Comparison of ENCODE assay signal across 35 cellular contexts in genomic region chr3:42790714-42791229, GRCh38. TPM values are rescaled to one million over a fixed set of nuclear protein-coding genes. Genes with fewer than 3 reads are reported as not detected.
DNase-seq lines count a peak whose midpoint lies in the region; ATAC-seq, FAIRE-seq and TF ChIP-seq lines count a peak whose summit lies in the region.
"Had no signal": no experiment of that assay in that cellular context is flagged by ENCODE, and none has a peak within 500 bp of the region (broad histone marks: within the 10 kb centered on the region; RNA-seq: fewer than 3 reads in every experiment).

No MANE protein-coding gene starts in this region.

- no peak for DNase-seq in T-helper 1 cell
- peak; percentile 4 for DNase-seq in NCI-H2227 treated with DMSO at 0.1 percent for 48 hours (lab: John Stamatoyannopoulos, UW)
- DNase-seq in GM12878 (ENCODE audit: low read depth, low spot score), result no peak
- DNase-seq in smooth muscle cell (lab: John Stamatoyannopoulos, UW; ENCODE audit: unreplicated experiment), result no peak
- no peak for DNase-seq in effector memory CD4-positive, alpha-beta T cell
- DNase-seq in WTC11 (ENCODE audit: low spot score), result no peak
- DNase-seq: activated CD4-positive, alpha-beta memory T cell treated with anti-CD3 and anti-CD28 coated beads for 36 hours; activated CD8-positive, alpha-beta memory T cell treated with anti-CD3 and anti-CD28 coated beads, Interleukin-2, amount 50 U/mL, for 4 hours; anterior cingulate cortex; Caco-2; central memory CD4-positive, alpha-beta T cell; DND-41; dorsolateral prefrontal cortex; HCEC 1CT; left ventricle myocardium inferior; mesendoderm; MM.1S; NCI-H187; NK-92 treated with Interleukin-12 subunit alpha and Interleukin-12 subunit beta, amount 100 ng/mL, for 24 hours; SIG-M5; stimulated activated CD4-positive, alpha-beta T cell treated with anti-CD3 and anti-CD28 coated beads, Interleukin-4, amount 100 ng/mL, for 4 hours; substantia nigra; SW 1271 had no signal

- H3K36me3 ChIP-seq in GM12878 (ENCODE audit: control insufficient read depth in 2 of 2, insufficient read depth in 2 of 2, low read length in 1 of 2) (peaks cover 0 to 8% of the 10 kb centered on the region in 2 experiments; a peak in 3 of 4 replicates), smooth muscle cell (ENCODE audit: low read depth) (peaks cover 22% of the 10 kb centered on the region)
- peaks cover 4% of the 10 kb centered on the region for H3K36me3 ChIP-seq in effector memory CD4-positive, alpha-beta T cell (ENCODE audit: control insufficient read depth, insufficient read depth, low read length)

- H3F3A ChIP-seq in smooth muscle cell (ENCODE audit: low read depth), result no peaks in the 10 kb centered on the region

- no peak overlapping the region for H3K9ac ChIP-seq in GM12878 (ENCODE audit: control insufficient read depth, insufficient read depth, low read length)
- no peak overlapping the region for H3K9ac ChIP-seq in smooth muscle cell (ENCODE audit: low read depth)
- H3K9ac ChIP-seq: BLaER1 had no signal

- in situ Hi-C loops in GM12878 (cut with MboI), result no loop called here

- H3K4me2 ChIP-seq in GM12878 (ENCODE audit: control insufficient read depth, insufficient read depth) (no peak overlapping the region), smooth muscle cell (no peak overlapping the region)
- H3K4me2 ChIP-seq: BLaER1 had no signal

- no peak overlapping the region for H3K4me3 Mint-ChIP-seq in T-helper 1 cell treated with Interleukin-12 subunit alpha and Interleukin-12 subunit beta and Interleukin-4 antibody, amounts not matched to agents 30 μg/mL and 1 μg/mL, for 36 hours
- H3K4me3 Mint-ChIP-seq in WTC11, result no peak overlapping the region
- H3K4me3 Mint-ChIP-seq: activated CD4-positive, alpha-beta memory T cell treated with anti-CD3 and anti-CD28 coated beads for 36 hours; activated naive CD4-positive, alpha-beta T cell treated with anti-CD3 and anti-CD28 coated beads, Interleukin-2, amount 50 U/mL, for 24 hours; stimulated activated memory B cell treated with anti-CD40 and anti-IgM and Interleukin-4, amounts not matched to agents 10 μg/mL and 1 μg/mL and 100 μg/mL, for 72 hours had no signal

- RAD21 ChIA-PET in GM12878 (lab: Charles Lee; ENCODE audit: unreplicated experiment), result interaction anchor here (0.6 kb wide), 1 partner anchor 11 kb away, joined by 3 read pairs; no protein-coding TSS in a partner anchor

- H3K4me3 ChIP-seq in GM12878 (no peak overlapping the region), smooth muscle cell (no peak overlapping the region)
- H3K4me3 ChIP-seq in effector memory CD4-positive, alpha-beta T cell (ENCODE audit: insufficient read depth, low read depth, low read length, poor library complexity, severe bottlenecking), result no peak overlapping the region
- H3K4me3 ChIP-seq: BLaER1, dorsolateral prefrontal cortex, left ventricle myocardium inferior, upper lobe of left lung had no signal

- H3K27ac Mint-ChIP-seq in T-helper 1 cell treated with Interleukin-12 subunit alpha and Interleukin-12 subunit beta and Interleukin-4 antibody, amounts not matched to agents 30 μg/mL and 1 μg/mL, for 36 hours, result peak overlapping the region; percentile 28
- H3K27ac Mint-ChIP-seq in WTC11, result no peak overlapping the region
- H3K27ac Mint-ChIP-seq: activated CD4-positive, alpha-beta memory T cell treated with anti-CD3 and anti-CD28 coated beads for 36 hours; activated naive CD4-positive, alpha-beta T cell treated with anti-CD3 and anti-CD28 coated beads, Interleukin-2, amount 50 U/mL, for 24 hours; activated T-helper 2 cell treated with anti-CD3 and anti-CD28 coated beads, Interferon-gamma antibody, Interleukin-2, Interleukin-4, amounts not matched to agents 10 μg/mL and 5 μg/mL and 100 μg/mL, durations not matched to agents 14 hours and 24 hours and 36 hours; stimulated activated memory B cell treated with anti-CD40 and anti-IgM and Interleukin-4, amounts not matched to agents 10 μg/mL and 1 μg/mL and 100 μg/mL, for 72 hours had no signal

- H3K36me3 Mint-ChIP-seq in T-helper 1 cell treated with Interleukin-12 subunit alpha and Interleukin-12 subunit beta and Interleukin-4 antibody, amounts not matched to agents 30 μg/mL and 1 μg/mL, for 36 hours (ENCODE audit: low read depth), result peaks cover 19% of the 10 kb centered on the region
- peaks cover 51% of the 10 kb centered on the region for H3K36me3 Mint-ChIP-seq in WTC11

- H3K9me3 ChIP-seq in GM12878 (replicated peaks; ENCODE audit: control insufficient read depth, insufficient read depth, low read length) (no peaks in the 10 kb centered on the region), smooth muscle cell (replicated peaks; ENCODE audit: low read depth) (no peaks in the 10 kb centered on the region)
- H3K9me3 ChIP-seq in effector memory CD4-positive, alpha-beta T cell (ENCODE audit: control insufficient read depth, low read length), result no peaks in the 10 kb centered on the region
- H3K9me3 ChIP-seq: BLaER1, Caco-2, left ventricle myocardium inferior, neutrophil, upper lobe of left lung had no signal

- ATAC-seq in GM12878 (peak; percentile 63), GM18502 (IDR thresholded peaks at IDR 0.05; ENCODE audit: poor library complexity, unreplicated experiment) (no peak), WTC11 (no peak)
- ATAC-seq: sciatic nerve; stimulated activated memory B cell treated with anti-CD40 and anti-IgM and Interleukin-4, amounts not matched to agents 10 μg/mL and 1 μg/mL and 100 μg/mL, for 72 hours had no signal

- no peak for FAIRE-seq in GM12878 (lab: Jason Lieb, UNC)
- FAIRE-seq: endothelial cell of umbilical vein, islet of Langerhans had no signal

- TF ChIP-seq CTCF in GM12878 (IDR thresholded peaks at IDR 0.05 in 2 of 3, conservative IDR thresholded peaks at IDR 0.05 in 1 of 3; ENCODE audit: control insufficient read depth in 2 of 3, extremely low read depth in 1 of 3, insufficient read depth in 1 of 3, low read depth in 3 of 3, low read length in 3 of 3) (no peak), smooth muscle cell (IDR thresholded peaks at IDR 0.05; ENCODE audit: borderline replicate concordance, insufficient read depth, poor library complexity, severe bottlenecking) (no peak), WTC11 (IDR thresholded peaks at IDR 0.05) (no peak)

- intact Hi-C loops in GM12878 (cut with micrococcal nuclease; ENCODE audit: unreplicated experiment), result no loop called here

- H3K79me2 ChIP-seq in GM12878 (ENCODE audit: control insufficient read depth, insufficient read depth, low read length) (peaks cover 4% of the 10 kb centered on the region), smooth muscle cell (ENCODE audit: low read depth) (peaks cover 70% of the 10 kb centered on the region)

- H3K27ac ChIP-seq in GM12878 (ENCODE audit: control insufficient read depth, insufficient read depth) (no peak overlapping the region), smooth muscle cell (ENCODE audit: low read depth) (peak overlapping the region; percentile 35)
- no peak overlapping the region for H3K27ac ChIP-seq in effector memory CD4-positive, alpha-beta T cell (ENCODE audit: insufficient read depth, low read length, poor library complexity, severe bottlenecking)
- H3K27ac ChIP-seq: BLaER1, dorsolateral prefrontal cortex, left ventricle myocardium inferior, neutrophil, upper lobe of left lung had no signal

- CTCF ChIA-PET in GM12878 (lab: Yijun Ruan, JAX), result interaction anchor here (1.1 kb wide), 1 partner anchor 49 kb away, joined by 5 read pairs; no protein-coding TSS in a partner anchor
- CTCF ChIA-PET in WTC11 (lab: Charles Lee), result interaction anchor here (1.0 to 1.8 kb wide), 2 partner anchors 9 to 40 kb away, joined by 4 read pairs; no protein-coding TSS in a partner anchor

- no peaks in the 10 kb centered on the region for H3K27me3 ChIP-seq in GM12878 (replicated peaks in 1 of 2; ENCODE audit: control insufficient read depth in 2 of 2, insufficient read depth in 2 of 2, low read length in 1 of 2)
- no peaks in the 10 kb centered on the region for H3K27me3 ChIP-seq in smooth muscle cell (ENCODE audit: low read depth)
- H3K27me3 ChIP-seq in effector memory CD4-positive, alpha-beta T cell (replicated peaks; ENCODE audit: control insufficient read depth, insufficient read depth, low read length, poor library complexity, severe bottlenecking), result no peaks in the 10 kb centered on the region
- H3K27me3 ChIP-seq: BLaER1, dorsolateral prefrontal cortex, neutrophil, upper lobe of left lung had no signal

- no peak for TF ChIP-seq EP300 in GM12878 (IDR thresholded peaks at IDR 0.05; ENCODE audit: borderline replicate concordance in 1 of 2, control insufficient read depth in 1 of 2, low read depth in 2 of 2, low read length in 2 of 2)

- H4K20me1 ChIP-seq in GM12878 (ENCODE audit: control insufficient read depth, insufficient read depth) (no peaks in the 10 kb centered on the region), smooth muscle cell (ENCODE audit: low read depth) (peaks cover 79% of the 10 kb centered on the region)

- TF ChIP-seq POLR2A in GM12878 (IDR thresholded peaks at IDR 0.05; ENCODE audit: low read depth, low read length), result no peak

- SMC1A ChIA-PET in GM12878 (lab: Charles Lee; ENCODE audit: uncharacterized antibody, unreplicated experiment), result no interaction called here

- H3K4me1 ChIP-seq in GM12878 (ENCODE audit: control insufficient read depth, insufficient read depth, low read length) (no peaks in the 10 kb centered on the region), smooth muscle cell (ENCODE audit: low read depth) (no peaks in the 10 kb centered on the region)
- no peaks in the 10 kb centered on the region for H3K4me1 ChIP-seq in effector memory CD4-positive, alpha-beta T cell (ENCODE audit: control insufficient read depth, insufficient read depth, low read length, poor library complexity, severe bottlenecking)
- H3K4me1 ChIP-seq: BLaER1, Caco-2 had no signal

- WGBS in GM12878 (ENCODE audit: insufficient coverage, insufficient replicate concordance, low lambda C conversion rate, missing lambda C conversion rate), result 67% methylated on average over 6 of the region's 6 CpGs
- 74% methylated on average over 6 of the region's 6 CpGs for WGBS in smooth muscle cell (ENCODE audit: low lambda C conversion rate)

- TF ChIP-seq RAD21 in GM12878 (IDR thresholded peaks at IDR 0.05; ENCODE audit: insufficient read depth, low read depth, low read length), result no peak

- peaks cover 15% of the 10 kb centered on the region for H3K4me1 Mint-ChIP-seq in T-helper 1 cell treated with Interleukin-12 subunit alpha and Interleukin-12 subunit beta and Interleukin-4 antibody, amounts not matched to agents 30 μg/mL and 1 μg/mL, for 36 hours (ENCODE audit: low read depth)
- H3K4me1 Mint-ChIP-seq in WTC11, result no peaks in the 10 kb centered on the region

- POLR2A ChIA-PET in GM12878 (lab: Charles Lee), result interaction anchor here (0.8 kb wide), 1 partner anchor 32 kb away, joined by 4 read pairs; no protein-coding TSS in a partner anchor
- POLR2A ChIA-PET in WTC11 (lab: Charles Lee), result no interaction called here

- no TSS peak for BruUV-seq in GM12878 (replicated peaks; lab: Mats Ljungman, UMichigan)

- H3K9me3 Mint-ChIP-seq in T-helper 1 cell treated with Interleukin-12 subunit alpha and Interleukin-12 subunit beta and Interleukin-4 antibody, amounts not matched to agents 30 μg/mL and 1 μg/mL, for 36 hours, result no peaks in the 10 kb centered on the region
- H3K9me3 Mint-ChIP-seq in WTC11, result 0 out of 2 replicates have a peak, but pooled peaks cover 4% of the 10 kb centered on the region
- H3K9me3 Mint-ChIP-seq: activated CD4-positive, alpha-beta memory T cell treated with anti-CD3 and anti-CD28 coated beads for 36 hours; activated naive CD4-positive, alpha-beta T cell treated with anti-CD3 and anti-CD28 coated beads, Interleukin-2, amount 50 U/mL, for 24 hours; activated T-helper 2 cell treated with anti-CD3 and anti-CD28 coated beads, Interferon-gamma antibody, Interleukin-2, Interleukin-4, amounts not matched to agents 10 μg/mL and 5 μg/mL and 100 μg/mL, durations not matched to agents 14 hours and 24 hours and 36 hours; stimulated activated memory B cell treated with anti-CD40 and anti-IgM and Interleukin-4, amounts not matched to agents 10 μg/mL and 1 μg/mL and 100 μg/mL, for 72 hours had no signal

- no peaks in the 10 kb centered on the region for H3K27me3 Mint-ChIP-seq in T-helper 1 cell treated with Interleukin-12 subunit alpha and Interleukin-12 subunit beta and Interleukin-4 antibody, amounts not matched to agents 30 μg/mL and 1 μg/mL, for 36 hours (ENCODE audit: low read depth)
- no peaks in the 10 kb centered on the region for H3K27me3 Mint-ChIP-seq in WTC11 (ENCODE audit: low read depth)
- H3K27me3 Mint-ChIP-seq: activated CD4-positive, alpha-beta memory T cell treated with anti-CD3 and anti-CD28 coated beads for 36 hours; activated naive CD4-positive, alpha-beta T cell treated with anti-CD3 and anti-CD28 coated beads, Interleukin-2, amount 50 U/mL, for 24 hours; stimulated activated memory B cell treated with anti-CD40 and anti-IgM and Interleukin-4, amounts not matched to agents 10 μg/mL and 1 μg/mL and 100 μg/mL, for 72 hours had no signal

- no peak overlapping the region for H2AFZ ChIP-seq in GM12878 (ENCODE audit: control insufficient read depth, low read depth, low read length)
- H2AFZ ChIP-seq in smooth muscle cell (ENCODE audit: low read depth), result no peak overlapping the region

RNA-seq across cellular contexts. Expression of gene HIGD1A, which starts 13.5 kb away (rescaled TPM):
- total RNA-seq in GM12878 (2013; cell fraction: nucleolus; rRNA removed), result 16.7 and 20.1 TPM in 2 replicates
- total RNA-seq in GM12878 (2014; rRNA removed) (91.6 and 116 TPM in 2 replicates), GM12878 (2014; rRNA removed; fragmentation: Illumina TruSeq; extraction: Trizol) (132 and 135 TPM in 2 replicates), GM12878 (2021) (68.2 and 73.9 TPM in 2 replicates), smooth muscle cell (322 and 339 TPM in 2 replicates), WTC11 (2021) (74.6 to 80.7 TPM (median 76.2 TPM) in 3 replicates)
- 66.9 TPM for polyA plus RNA-seq in GM12878 (2011; ENCODE audit: low read depth)
- polyA plus RNA-seq in GM12878 (2011; rRNA removed) (179 and 268 TPM in 2 replicates), GM12878 (2014; fragmentation: Illumina TruSeq; extraction: Trizol) (171 and 178 TPM in 2 replicates), GM12878 (2014; fragmentation: Nextera tagmentation; extraction: Ambion mirVana) (100 to 1,000 TPM; 405 to 487 TPM), GM12878 (2014; rRNA removed) (90.3 and 119 TPM in 2 replicates), GM12878 (2016; fragmentation: Nextera tagmentation; extraction: Ambion mirVana) (100 to 1,000 TPM; 254 to 271 TPM), smooth muscle cell (159 and 297 TPM in 2 replicates)
- polyA plus RNA-seq in GM12878 (2011; cell fraction: cytosol; rRNA removed), result 48.2 and 57.0 TPM in 2 replicates
- 41.2 and 48.6 TPM in 2 replicates for polyA plus RNA-seq in GM12878 (2011; cell fraction: nucleus; rRNA removed)
- polyA plus RNA-seq in GM12878 (2012), result 71.3 and 86.8 TPM in 2 replicates
- polyA minus RNA-seq in GM12878 (2011; rRNA and poly(A)+ RNA removed), result 28.0 and 49.1 TPM in 2 replicates
- 19.1 and 19.4 TPM in 2 replicates for polyA minus RNA-seq in GM12878 (2011; cell fraction: cytosol; rRNA and poly(A)+ RNA removed)
- 8.6 and 14.2 TPM in 2 replicates for polyA minus RNA-seq in GM12878 (2011; cell fraction: nucleus; rRNA and poly(A)+ RNA removed)

RNA-seq across cellular contexts. Expression of gene CCDC13, which starts 17.7 kb away (rescaled TPM):
- total RNA-seq in GM12878 (2013; cell fraction: nucleolus; rRNA removed), result not detected in 2 replicates
- total RNA-seq in GM12878 (2014; rRNA removed) (0.33 TPM in 1 of 2 replicates, not detected in the other), GM12878 (2014; rRNA removed; fragmentation: Illumina TruSeq; extraction: Trizol) (0.13 TPM in 1 of 2 replicates, not detected in the other), GM12878 (2021) (0.16 TPM in 1 of 2 replicates, not detected in the other), smooth muscle cell (not detected in 2 replicates), WTC11 (2021) (0.79 TPM in 1 of 3 replicates, not detected in the others)
- polyA plus RNA-seq in GM12878 (2011; ENCODE audit: low read depth), result not detected
- polyA plus RNA-seq in GM12878 (2011; rRNA removed) (0.29 and 0.81 TPM in 2 replicates), GM12878 (2014; fragmentation: Illumina TruSeq; extraction: Trizol) (0.14 and 0.31 TPM in 2 replicates), GM12878 (2014; fragmentation: Nextera tagmentation; extraction: Ambion mirVana) (under 1 TPM in 1 of 2 experiments, not detected in 1; 0.35 TPM), GM12878 (2014; rRNA removed) (0.69 and 0.81 TPM in 2 replicates), GM12878 (2016; fragmentation: Nextera tagmentation; extraction: Ambion mirVana) (under 1 TPM in 1 of 2 experiments, not detected in 1; 0.19 TPM), smooth muscle cell (0.48 TPM in 1 of 2 replicates, not detected in the other)
- polyA plus RNA-seq in GM12878 (2011; cell fraction: cytosol; rRNA removed), result 0.32 and 0.33 TPM in 2 replicates
- 1.1 TPM in 2 replicates for polyA plus RNA-seq in GM12878 (2011; cell fraction: nucleus; rRNA removed)
- polyA plus RNA-seq in GM12878 (2012), result 0.34 and 0.37 TPM in 2 replicates
- 0.46 TPM in 1 of 2 replicates, not detected in the other for polyA minus RNA-seq in GM12878 (2011; rRNA and poly(A)+ RNA removed)
- not detected in 2 replicates for polyA minus RNA-seq in GM12878 (2011; cell fraction: cytosol; rRNA and poly(A)+ RNA removed)
- 0.48 TPM in 1 of 2 replicates, not detected in the other for polyA minus RNA-seq in GM12878 (2011; cell fraction: nucleus; rRNA and poly(A)+ RNA removed)
- total RNA-seq: activated T-helper 2 cell treated with anti-CD3 and anti-CD28 coated beads, Interferon-gamma antibody, Interleukin-2, Interleukin-4, amounts not matched to agents 10 μg/mL and 5 μg/mL and 100 μg/mL, durations not matched to agents 14 hours and 24 hours and 36 hours had no signal

RNA-seq across cellular contexts. Expression of gene ACKR2, which starts 18.5 kb away (rescaled TPM):
- total RNA-seq in GM12878 (2013; cell fraction: nucleolus; rRNA removed), result 1.2 and 2.2 TPM in 2 replicates
- 0.05 TPM in 1 of 2 replicates, not detected in the other for total RNA-seq in GM12878 (2014; rRNA removed)
- 0.18 TPM in 1 of 2 replicates, not detected in the other for total RNA-seq in GM12878 (2014; rRNA removed; fragmentation: Illumina TruSeq; extraction: Trizol)
- 0.36 and 0.82 TPM in 2 replicates for total RNA-seq in GM12878 (2021)
- polyA plus RNA-seq in GM12878 (2011; ENCODE audit: low read depth), result not detected
- 0.13 and 0.35 TPM in 2 replicates for polyA plus RNA-seq in GM12878 (2011; rRNA removed)
- polyA plus RNA-seq in GM12878 (2011; cell fraction: cytosol; rRNA removed), result 0.06 and 0.10 TPM in 2 replicates
- 0.31 and 0.36 TPM in 2 replicates for polyA plus RNA-seq in GM12878 (2011; cell fraction: nucleus; rRNA removed)
- 0.18 and 0.30 TPM in 2 replicates for polyA plus RNA-seq in GM12878 (2012)
- polyA plus RNA-seq in GM12878 (2014; fragmentation: Illumina TruSeq; extraction: Trizol), result 0.28 and 0.36 TPM in 2 replicates
- polyA plus RNA-seq in GM12878 (2014; fragmentation: Nextera tagmentation; extraction: Ambion mirVana), result under 1 TPM; 0.05 TPM
- polyA plus RNA-seq in GM12878 (2014; rRNA removed), result 0.10 and 0.91 TPM in 2 replicates
- polyA plus RNA-seq in GM12878 (2016; fragmentation: Nextera tagmentation; extraction: Ambion mirVana), result under 1 TPM in 1 of 2 experiments, not detected in 1; 0.17 TPM
- polyA minus RNA-seq in GM12878 (2011; rRNA and poly(A)+ RNA removed), result 0.22 and 0.36 TPM in 2 replicates
- polyA minus RNA-seq in GM12878 (2011; cell fraction: cytosol; rRNA and poly(A)+ RNA removed), result not detected in 2 replicates
- 0.36 and 0.77 TPM in 2 replicates for polyA minus RNA-seq in GM12878 (2011; cell fraction: nucleus; rRNA and poly(A)+ RNA removed)
- 5.6 and 17.2 TPM in 2 replicates for total RNA-seq in smooth muscle cell
- polyA plus RNA-seq in smooth muscle cell, result 1.1 and 7.0 TPM in 2 replicates
- total RNA-seq in WTC11 (2021), result 0.28 to 0.41 TPM (median 0.39 TPM) in 3 replicates
- total RNA-seq: endothelial cell of umbilical vein, NCI-H460 had no signal
